Comparison of ENCODE assay signal across 1 cellular context in genomic region chr19:11404588-11405258, GRCh38.
TF ChIP-seq lines count a peak whose summit lies in the region.

No MANE protein-coding gene starts in this region.

TF ChIP-seq in HEK293, 187 proteins besides CTCF, POLR2A, EP300 and RAD21 (continued from another document):
- TF ChIP-seq, protein P1, sequence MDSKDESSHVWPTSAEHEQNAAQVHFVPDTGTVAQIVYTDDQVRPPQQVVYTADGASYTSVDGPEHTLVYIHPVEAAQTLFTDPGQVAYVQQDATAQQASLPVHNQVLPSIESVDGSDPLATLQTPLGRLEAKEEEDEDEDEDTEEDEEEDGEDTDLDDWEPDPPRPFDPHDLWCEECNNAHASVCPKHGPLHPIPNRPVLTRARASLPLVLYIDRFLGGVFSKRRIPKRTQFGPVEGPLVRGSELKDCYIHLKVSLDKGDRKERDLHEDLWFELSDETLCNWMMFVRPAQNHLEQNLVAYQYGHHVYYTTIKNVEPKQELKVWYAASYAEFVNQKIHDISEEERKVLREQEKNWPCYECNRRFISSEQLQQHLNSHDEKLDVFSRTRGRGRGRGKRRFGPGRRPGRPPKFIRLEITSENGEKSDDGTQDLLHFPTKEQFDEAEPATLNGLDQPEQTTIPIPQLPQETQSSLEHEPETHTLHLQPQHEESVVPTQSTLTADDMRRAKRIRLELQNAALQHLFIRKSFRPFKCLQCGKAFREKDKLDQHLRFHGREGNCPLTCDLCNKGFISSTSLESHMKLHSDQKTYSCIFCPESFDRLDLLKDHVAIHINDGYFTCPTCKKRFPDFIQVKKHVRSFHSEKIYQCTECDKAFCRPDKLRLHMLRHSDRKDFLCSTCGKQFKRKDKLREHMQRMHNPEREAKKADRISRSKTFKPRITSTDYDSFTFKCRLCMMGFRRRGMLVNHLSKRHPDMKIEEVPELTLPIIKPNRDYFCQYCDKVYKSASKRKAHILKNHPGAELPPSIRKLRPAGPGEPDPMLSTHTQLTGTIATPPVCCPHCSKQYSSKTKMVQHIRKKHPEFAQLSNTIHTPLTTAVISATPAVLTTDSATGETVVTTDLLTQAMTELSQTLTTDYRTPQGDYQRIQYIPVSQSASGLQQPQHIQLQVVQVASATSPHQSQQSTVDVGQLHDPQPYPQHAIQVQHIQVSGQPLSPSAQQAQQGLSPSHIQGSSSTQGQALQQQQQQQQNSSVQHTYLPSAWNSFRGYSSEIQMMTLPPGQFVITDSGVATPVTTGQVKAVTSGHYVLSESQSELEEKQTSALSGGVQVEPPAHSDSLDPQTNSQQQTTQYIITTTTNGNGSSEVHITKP (tag by site-specific recombination; IDR thresholded peaks at IDR 0.05): peak; percentile 94
